20 cellular contexts compared by ENCODE assay signal in the genomic region with DNA sequence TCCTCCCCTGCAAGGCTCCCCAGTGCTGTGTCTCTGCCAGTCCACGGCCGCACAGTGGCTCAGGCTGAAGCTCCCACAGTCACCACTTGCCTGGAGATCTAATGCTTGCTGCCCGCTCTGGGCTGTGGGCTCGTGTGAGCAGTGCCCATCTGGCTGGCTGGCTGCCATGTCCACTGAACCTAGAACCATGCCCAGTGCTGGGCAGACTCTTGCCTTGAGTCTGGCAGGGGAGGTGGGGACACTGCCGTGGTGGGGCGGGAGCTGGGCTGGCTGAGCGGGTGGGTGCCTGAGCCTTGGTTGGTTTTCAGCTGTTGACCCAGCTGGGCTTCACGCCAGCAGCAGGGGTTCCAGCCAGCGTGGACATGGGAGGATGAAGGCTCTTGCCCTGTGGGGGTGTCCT. TPM values are rescaled to one million over a fixed set of nuclear protein-coding genes. Genes with fewer than 3 reads are reported as not detected.
"Had no signal": no experiment of that assay in that cellular context is flagged by ENCODE, and none has a peak within 500 bp of the region (broad histone marks: within the 10 kb centered on the region; RNA-seq: fewer than 3 reads in every experiment).

No MANE protein-coding gene starts in this region.

- H3K36me3 Mint-ChIP-seq: activated naive CD8-positive, alpha-beta T cell; T-cell had no signal

- H3K4me3 Mint-ChIP-seq: activated naive CD8-positive, alpha-beta T cell; activated T-cell treated with anti-CD3 and anti-CD28 coated beads, Interleukin-2, amount 50 U/mL, for 72 hours; nephron progenitor cell; stimulated activated naive CD8-positive, alpha-beta T cell treated with anti-CD3 and anti-CD28 coated beads, Interleukin-15, Interleukin-2, amounts not matched to agents 100 ng/mL and 50 ng/mL, for 24 hours; T-cell had no signal

- ATAC-seq: activated T-cell treated with anti-CD3 and anti-CD28 coated beads, Interleukin-2, amount 50 U/mL, for 72 hours; body of pancreas; left lung; T-cell had no signal

- H3K27ac ChIP-seq: body of pancreas, esophagus squamous epithelium, left lung, right atrium auricular region, skin epidermis, suprapubic skin had no signal

- DNase-seq: activated CD4-positive, alpha-beta T cell treated with anti-CD3 and anti-CD28 coated beads for 1 hour; activated CD8-positive, alpha-beta memory T cell treated with anti-CD3 and anti-CD28 coated beads for 24 hours; activated gamma-delta T cell treated with Interleukin-2 at 50 U/mL for 16 hours; activated T-cell treated with anti-CD3 and anti-CD28 coated beads, Interleukin-2, amount 50 U/mL, for 72 hours; body of pancreas; dermis blood vessel endothelial cell; effector memory CD4-positive, alpha-beta T cell; esophagus squamous epithelium; left lung; nephron progenitor cell; T-cell; trophoblast cell had no signal

- H3K27me3 Mint-ChIP-seq: activated naive CD8-positive, alpha-beta T cell; progenitor cell of endocrine pancreas; stimulated activated naive CD8-positive, alpha-beta T cell treated with anti-CD3 and anti-CD28 coated beads, Interleukin-15, Interleukin-2, amounts not matched to agents 100 ng/mL and 50 ng/mL, for 24 hours; T-cell had no signal

- H3K9me3 Mint-ChIP-seq: activated T-cell treated with anti-CD3 and anti-CD28 coated beads, Interleukin-2, amount 50 U/mL, for 72 hours; nephron progenitor cell; stimulated activated naive CD8-positive, alpha-beta T cell treated with anti-CD3 and anti-CD28 coated beads, Interleukin-15, Interleukin-2, amounts not matched to agents 100 ng/mL and 50 ng/mL, for 24 hours; T-cell had no signal

- H3K9me3 ChIP-seq: body of pancreas, esophagus squamous epithelium, left lung, right atrium auricular region, suprapubic skin had no signal

- H3K27me3 ChIP-seq: body of pancreas, esophagus squamous epithelium, left lung, right atrium auricular region, suprapubic skin had no signal

- H3K4me3 ChIP-seq: body of pancreas, esophagus squamous epithelium, left lung, right atrium auricular region, skin epidermis, suprapubic skin had no signal

- H3K36me3 ChIP-seq: esophagus squamous epithelium, left lung, right atrium auricular region, suprapubic skin had no signal

- H3K27ac Mint-ChIP-seq: activated naive CD8-positive, alpha-beta T cell; activated T-cell treated with anti-CD3 and anti-CD28 coated beads, Interleukin-2, amount 50 U/mL, for 72 hours; nephron progenitor cell; progenitor cell of endocrine pancreas; stimulated activated naive CD8-positive, alpha-beta T cell treated with anti-CD3 and anti-CD28 coated beads, Interleukin-15, Interleukin-2, amounts not matched to agents 100 ng/mL and 50 ng/mL, for 24 hours; T-cell had no signal

RNA-seq across cellular contexts. Expression of a gene that starts 55.4 kb away (rescaled TPM):
- total RNA-seq: activated T-cell treated with anti-CD3 and anti-CD28 coated beads, Interleukin-2, amount 50 U/mL, for 72 hours; dermis blood vessel endothelial cell; lung microvascular endothelial cell; myocyte; T-cell had no signal
